In the genomic region with DNA sequence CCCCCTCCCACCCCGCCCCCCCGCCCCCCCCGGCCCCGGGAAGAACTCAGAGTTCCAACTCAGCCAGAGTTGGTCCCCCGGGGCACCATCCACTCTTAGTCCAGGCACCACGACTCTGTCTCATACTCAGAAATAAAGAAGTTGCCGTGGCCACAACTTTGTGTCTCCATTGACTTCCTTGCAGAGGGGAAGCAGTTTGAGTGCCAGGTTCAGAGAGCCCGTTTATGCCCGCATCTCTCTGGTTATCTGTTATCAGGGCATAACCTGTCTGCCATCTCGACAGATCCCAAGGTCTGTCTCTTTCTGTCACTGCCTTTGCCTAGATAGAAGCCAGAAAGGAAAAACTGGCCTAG, we compare ENCODE assay signal across 9 cellular contexts. TPM values are rescaled to one million over a fixed set of nuclear protein-coding genes. Genes with fewer than 3 reads are reported as not detected.
DNase-seq lines count a peak whose midpoint lies in the region; ATAC-seq and TF ChIP-seq lines count a peak whose summit lies in the region.
"Had no signal": no experiment of that assay in that cellular context is flagged by ENCODE, and none has a peak within 500 bp of the region (broad histone marks: within the 10 kb centered on the region; RNA-seq: fewer than 3 reads in every experiment).

No MANE protein-coding gene starts in this region.

- H3K27ac ChIP-seq in body of pancreas: peak overlapping the region; percentile 87 to 96 (median 92)
- H3K27ac ChIP-seq in mesodermal cell (ENCODE audit: low read depth, low read length, severe bottlenecking): peak overlapping the region; percentile 41
- peak overlapping the region in 1 of 2 donors; percentile 52 for H3K27ac ChIP-seq in aorta (ENCODE audit: low read depth in 1 of 2, low read length in 2 of 2)

- intact Hi-C loops in body of pancreas (cut with DNase I) (no loop called here), aorta (cut with DNase I) (no loop called here)

- no peak for TF ChIP-seq POLR2A in body of pancreas (IDR thresholded peaks at IDR 0.05)

- DNase-seq in NCI-H510A treated with DMSO at 0.1 percent for 48 hours (lab: John Stamatoyannopoulos, UW) (peak; percentile 79), NCI-H510A (lab: John Stamatoyannopoulos, UW) (no peak), body of pancreas (no peak), aorta (no peak), SHP77 treated with DMSO at 0.1 percent for 48 hours (lab: John Stamatoyannopoulos, UW) (no peak), NCI-H226 (no peak)
- DNase-seq in Jurkat, Clone E6-1 (ENCODE audit: low read depth, low spot score): no peak

- no peak for TF ChIP-seq CTCF in body of pancreas (IDR thresholded peaks at IDR 0.05)

- ATAC-seq in body of pancreas: no peak
- ATAC-seq in aorta (ENCODE audit: low FRiP score): no peak

- H3K36me3 ChIP-seq in body of pancreas (replicated peaks in 1 of 2; ENCODE audit: insufficient read depth in 1 of 2, low read depth in 2 of 2): peaks cover 0 to 6% of the 10 kb centered on the region in 2 donors
- H3K36me3 ChIP-seq in mesodermal cell (ENCODE audit: control insufficient read depth, insufficient read depth, low read length): peaks cover 25% of the 10 kb centered on the region
- H3K36me3 ChIP-seq in aorta (ENCODE audit: control insufficient read depth in 1 of 2, insufficient read depth in 2 of 2, low read length in 1 of 2): peaks cover 0 to under 1% of the 10 kb centered on the region in 2 donors

- H3K27me3 ChIP-seq in body of pancreas: no peaks in the 10 kb centered on the region
- no peaks in the 10 kb centered on the region for H3K27me3 ChIP-seq in aorta (ENCODE audit: control insufficient read depth in 1 of 2, insufficient read depth in 2 of 2, low read length in 1 of 2)

- 0% methylated on average over 4 to 10 of the region's 10 CpGs for WGBS in body of pancreas, 2 donors
- WGBS in mesodermal cell (ENCODE audit: insufficient coverage in 2 of 2), 2 experiments: 0 to 2% methylated on average over 5 of the region's 10 CpGs
- WGBS in aorta, 2 donors: 0 to 3% methylated on average over 7 to 10 of the region's 10 CpGs

- H3K4me3 ChIP-seq in Jurkat, Clone E6-1 (ENCODE audit: low read length): peak overlapping the region; percentile 84
- H3K4me3 ChIP-seq in body of pancreas (peak overlapping the region; percentile 50 to 98), mesodermal cell (ENCODE audit: extremely low read depth, insufficient read depth, low read length, poor library complexity, severe bottlenecking) (peak overlapping the region; percentile 76), aorta (ENCODE audit: low read length in 2 of 2) (peak overlapping the region; percentile 43 to 62)

- peaks cover 30% of the 10 kb centered on the region for H3K4me1 ChIP-seq in body of pancreas
- H3K4me1 ChIP-seq in mesodermal cell (ENCODE audit: control insufficient read depth, insufficient read depth, low read length, poor library complexity, severe bottlenecking): peaks cover 8% of the 10 kb centered on the region
- H3K4me1 ChIP-seq in aorta (ENCODE audit: control insufficient read depth in 1 of 2, insufficient read depth in 2 of 2, low read length in 2 of 2): peaks cover 1 to 8% of the 10 kb centered on the region in 2 donors

- H3K9me3 ChIP-seq in body of pancreas (no peaks in the 10 kb centered on the region), mesodermal cell (ENCODE audit: control insufficient read depth, low read length) (no peaks in the 10 kb centered on the region), aorta (ENCODE audit: control insufficient read depth, low read length) (no peaks in the 10 kb centered on the region)

RNA-seq across cellular contexts. Expression of a gene that starts 0.6 kb away (rescaled TPM):
- 22.1 TPM for polyA plus RNA-seq in Jurkat, Clone E6-1 (2012; ENCODE audit: insufficient read depth, insufficient read length)
- total RNA-seq in body of pancreas (10 to 100 TPM; 10.2 to 11.2 TPM), aorta (10 to 100 TPM; 17.6 to 22.6 TPM)
- 21.5 TPM for polyA plus RNA-seq in mesodermal cell (2013, experiment 1 of 2)
- 23.1 TPM for polyA plus RNA-seq in mesodermal cell (2013, experiment 2 of 2)
- polyA plus RNA-seq in aorta: 10 to 100 TPM in 1 of 2 donors, 1 to 10 TPM in 1; 7.0 to 10.2 TPM

RNA-seq across cellular contexts. Expression of a gene that starts 45.7 kb away (rescaled TPM):
- not detected for polyA plus RNA-seq in Jurkat, Clone E6-1 (2012; ENCODE audit: insufficient read depth, insufficient read length)
- not detected for total RNA-seq in body of pancreas
- not detected for polyA plus RNA-seq in mesodermal cell (2013, experiment 1 of 2)
- not detected for polyA plus RNA-seq in mesodermal cell (2013, experiment 2 of 2)
- not detected for total RNA-seq in aorta
- not detected for polyA plus RNA-seq in aorta
- total RNA-seq: Daoy had no signal
